ENCODE assay signal across 19 cellular contexts in genomic region chr2:84855730-84856129, GRCh38. TPM values are rescaled to one million over a fixed set of nuclear protein-coding genes. Genes with fewer than 3 reads are reported as not detected.
DNase-seq lines count a peak whose midpoint lies in the region; ATAC-seq lines count a peak whose summit lies in the region.
"Had no signal": no experiment of that assay in that cellular context is flagged by ENCODE, and none has a peak within 500 bp of the region (broad histone marks: within the 10 kb centered on the region; RNA-seq: fewer than 3 reads in every experiment).

No MANE protein-coding gene starts in this region.

- H3K36me3 Mint-ChIP-seq in activated CD4-positive, alpha-beta T cell treated with anti-CD3 and anti-CD28 coated beads, Interleukin-2, amount 10 ng/mL, durations not matched to agents 7 days and 5 days (ENCODE audit: low read depth), result peaks cover 89% of the 10 kb centered on the region
- H3K36me3 Mint-ChIP-seq in activated naive CD8-positive, alpha-beta T cell treated with anti-CD3 and anti-CD28 coated beads for 36 hours, result peaks cover 94% of the 10 kb centered on the region

- CTCF ChIA-PET in activated CD4-positive, alpha-beta T cell treated with anti-CD3 and anti-CD28 coated beads, Interleukin-2, amount 10 ng/mL, durations not matched to agents 7 days and 5 days (lab: Charles Lee), result interaction anchor here (1.5 to 2.9 kb wide), 2 partner anchors 9 to 70 kb away, joined by 4 to 9 read pairs; no protein-coding TSS in a partner anchor

- peaks cover 40% of the 10 kb centered on the region for H3K27me3 ChIP-seq in HUES64 (ENCODE audit: insufficient read depth, low read length)
- H3K27me3 ChIP-seq: SJSA1, vagina had no signal

- H3K27ac Mint-ChIP-seq in activated CD4-positive, alpha-beta T cell treated with anti-CD3 and anti-CD28 coated beads, Interleukin-2, amount 10 ng/mL, durations not matched to agents 7 days and 5 days, result peak overlapping the region; percentile 93
- H3K27ac Mint-ChIP-seq in activated naive CD8-positive, alpha-beta T cell treated with anti-CD3 and anti-CD28 coated beads for 36 hours, result peak overlapping the region; percentile 88
- H3K27ac Mint-ChIP-seq: nephron progenitor cell had no signal

- H3K27me3 Mint-ChIP-seq in activated CD4-positive, alpha-beta T cell treated with anti-CD3 and anti-CD28 coated beads, Interleukin-2, amount 10 ng/mL, durations not matched to agents 7 days and 5 days, result no peaks in the 10 kb centered on the region
- H3K27me3 Mint-ChIP-seq in activated naive CD8-positive, alpha-beta T cell treated with anti-CD3 and anti-CD28 coated beads for 36 hours, result no peaks in the 10 kb centered on the region

- POLR2A ChIA-PET in activated CD4-positive, alpha-beta T cell treated with anti-CD3 and anti-CD28 coated beads, Interleukin-2, amount 10 ng/mL, durations not matched to agents 7 days and 5 days (lab: Charles Lee), result no interaction called here

- H3K4me1 Mint-ChIP-seq in activated CD4-positive, alpha-beta T cell treated with anti-CD3 and anti-CD28 coated beads, Interleukin-2, amount 10 ng/mL, durations not matched to agents 7 days and 5 days, result peaks cover 93% of the 10 kb centered on the region
- H3K4me1 Mint-ChIP-seq in activated naive CD8-positive, alpha-beta T cell treated with anti-CD3 and anti-CD28 coated beads for 36 hours, result peaks cover 91% of the 10 kb centered on the region

- H3K4me3 ChIP-seq in HUES64 (ENCODE audit: low read length), result peak overlapping the region; percentile 22; the same call in 1 of the 2 replicates
- H3K4me3 ChIP-seq: SJSA1, vagina had no signal

- H3K4me3 Mint-ChIP-seq in activated CD4-positive, alpha-beta T cell treated with anti-CD3 and anti-CD28 coated beads, Interleukin-2, amount 10 ng/mL, durations not matched to agents 7 days and 5 days, result peak overlapping the region; percentile 55
- peak overlapping the region; percentile 55 for H3K4me3 Mint-ChIP-seq in activated naive CD8-positive, alpha-beta T cell treated with anti-CD3 and anti-CD28 coated beads for 36 hours
- H3K4me3 Mint-ChIP-seq: nephron progenitor cell had no signal

- no peak overlapping the region for H3K27ac ChIP-seq in HUES64 (ENCODE audit: low read depth, low read length)
- H3K27ac ChIP-seq: SJSA1, vagina had no signal

- no peak overlapping the region for H3K9ac ChIP-seq in HUES64 (ENCODE audit: low read depth, low read length)

- peak; percentile 31 for DNase-seq in activated CD4-positive, alpha-beta T cell treated with anti-CD3 and anti-CD28 coated beads, Interleukin-2, amount 10 ng/mL, durations not matched to agents 7 days and 5 days
- DNase-seq in activated CD4-positive, alpha-beta T cell treated with anti-CD3 and anti-CD28 coated beads, Interleukin-2, amount 50 U/mL, for 1 hour, result no peak
- no peak for DNase-seq in activated naive CD8-positive, alpha-beta T cell treated with anti-CD3 and anti-CD28 coated beads for 36 hours
- DNase-seq in islet precursor cell, result peak; percentile 29
- DNase-seq in nucleus accumbens (lab: John Stamatoyannopoulos, UW), result no peak
- no peak for DNase-seq in AG20443 (ENCODE audit: low spot score)
- DNase-seq: ACHN, anterior cingulate cortex, cerebellar nuclear complex, foreskin fibroblast, KG1, mammary epithelial cell, NCI-H2029 treated with DMSO at 0.1 percent for 48 hours, NCI-H524 treated with DMSO at 0.1 percent for 48 hours, nephron progenitor cell had no signal

- H3K4me1 ChIP-seq in HUES64 (ENCODE audit: insufficient read depth, low read length), result peaks cover 18% of the 10 kb centered on the region
- H3K4me1 ChIP-seq: vagina had no signal

- H3K36me3 ChIP-seq in HUES64 (ENCODE audit: insufficient read depth, low read length), result no peaks in the 10 kb centered on the region
- H3K36me3 ChIP-seq: SJSA1, vagina had no signal

- ATAC-seq in GM18498 (IDR thresholded peaks at IDR 0.05; ENCODE audit: unreplicated experiment), result no peak

- H3K9me3 Mint-ChIP-seq in activated CD4-positive, alpha-beta T cell treated with anti-CD3 and anti-CD28 coated beads, Interleukin-2, amount 10 ng/mL, durations not matched to agents 7 days and 5 days, result peaks cover 40% of the 10 kb centered on the region
- H3K9me3 Mint-ChIP-seq in activated naive CD8-positive, alpha-beta T cell treated with anti-CD3 and anti-CD28 coated beads for 36 hours, result peaks cover 19% of the 10 kb centered on the region

- WGBS in HUES64, result 4% methylated on average over 10 of the region's 11 CpGs

- H3K9me3 ChIP-seq in HUES64 (ENCODE audit: insufficient read depth, low read depth, low read length), result no peaks in the 10 kb centered on the region
- H3K9me3 ChIP-seq: SJSA1, vagina had no signal

RNA-seq across cellular contexts. Expression of gene TRABD2A, which starts 25.2 kb away (rescaled TPM):
- 10 to 100 TPM; 70.2 to 74.6 TPM for total RNA-seq in activated CD4-positive, alpha-beta T cell treated with anti-CD3 and anti-CD28 coated beads, Interleukin-2, amount 10 ng/mL, durations not matched to agents 7 days and 5 days
- 2.4 TPM for polyA plus RNA-seq in HUES64 (2013, experiment 1 of 2)
- 2.4 TPM for polyA plus RNA-seq in HUES64 (2013, experiment 2 of 2)
- total RNA-seq in activated naive CD8-positive, alpha-beta T cell treated with anti-CD3 and anti-CD28 coated beads for 36 hours, result 10 to 100 TPM; 59.2 to 61.7 TPM

RNA-seq across cellular contexts. Expression of gene TMSB10, which starts 49.7 kb away (rescaled TPM):
- total RNA-seq in activated CD4-positive, alpha-beta T cell treated with anti-CD3 and anti-CD28 coated beads, Interleukin-2, amount 10 ng/mL, durations not matched to agents 7 days and 5 days, result 1,000 to 10,000 TPM; 5,491 to 5,845 TPM
- 1,298 TPM for polyA plus RNA-seq in HUES64 (2013, experiment 1 of 2)
- 1,577 TPM for polyA plus RNA-seq in HUES64 (2013, experiment 2 of 2)
- 1,000 to 10,000 TPM; 1,816 to 1,884 TPM for total RNA-seq in activated naive CD8-positive, alpha-beta T cell treated with anti-CD3 and anti-CD28 coated beads for 36 hours

Comparison
In these comparisons a context has a peak if more than half of its experiments do, and no peak if none do; other contexts are left out.
1. DNase-seq: peak in activated CD4-positive, alpha-beta T cell treated with anti-CD3 and anti-CD28 coated beads, Interleukin-2, amount 10 ng/mL, durations not matched to agents 7 days and 5 days (single experiment) and islet precursor cell (single experiment); none in activated CD4-positive, alpha-beta T cell treated with anti-CD3 and anti-CD28 coated beads, Interleukin-2, amount 50 U/mL, for 1 hour (single experiment), activated naive CD8-positive, alpha-beta T cell treated with anti-CD3 and anti-CD28 coated beads for 36 hours (single experiment), nucleus accumbens (0 of 56) and AG20443 (single experiment).